Comparison of ENCODE assay signal across 32 cellular contexts in the genomic region with DNA sequence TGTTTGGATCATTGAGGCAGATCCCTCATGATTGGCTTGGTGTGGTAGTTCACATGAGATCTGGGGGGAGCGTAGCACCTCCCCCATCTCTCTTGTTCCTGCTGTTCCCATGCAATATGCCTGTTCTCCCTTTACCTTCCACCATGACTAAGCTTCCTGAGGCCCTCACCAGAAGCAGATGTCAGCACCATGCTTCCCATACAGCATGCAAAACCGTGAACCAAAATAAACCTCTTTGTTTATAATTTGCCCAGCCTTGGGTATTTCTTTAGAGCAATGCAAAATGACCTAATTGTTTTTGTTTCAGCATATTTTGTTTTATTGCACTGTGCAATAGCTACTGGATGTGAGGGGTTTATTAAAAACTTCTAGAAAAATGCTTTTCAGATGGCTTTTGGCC. TPM values are rescaled to one million over a fixed set of nuclear protein-coding genes. Genes with fewer than 3 reads are reported as not detected.
DNase-seq lines count a peak whose midpoint lies in the region; ATAC-seq, FAIRE-seq and TF ChIP-seq lines count a peak whose summit lies in the region.
"Had no signal": no experiment of that assay in that cellular context is flagged by ENCODE, and none has a peak within 500 bp of the region (broad histone marks: within the 10 kb centered on the region; RNA-seq: fewer than 3 reads in every experiment).

No MANE protein-coding gene starts in this region.

- H3K9ac ChIP-seq in endothelial cell of umbilical vein (replicated peaks; ENCODE audit: extremely low read depth, insufficient read depth, low read length) = no peak overlapping the region
- H3K9ac ChIP-seq in mesendoderm (ENCODE audit: low read length) = no peak overlapping the region

- CTCF ChIA-PET in endothelial cell of umbilical vein (lab: Charles Lee) = interaction anchor here (1.3 kb wide), 1 partner anchor 29 kb away, joined by 3 read pairs; no protein-coding TSS in a partner anchor
- CTCF ChIA-PET in MCF 10A (lab: Yijun Ruan, JAX) = interaction anchor here (0.5 to 1.7 kb wide), 5 partner anchors 33 to 611 kb away, joined by 3 to 4 read pairs (median 3); no protein-coding TSS in a partner anchor

- H3K56ac ChIP-seq in mesendoderm (ENCODE audit: low read length) = no peak overlapping the region

- no peak overlapping the region for H2AK5ac ChIP-seq in mesendoderm (ENCODE audit: low read length)

- DNase-seq in DMS 273 (lab: John Stamatoyannopoulos, UW; ENCODE audit: unreplicated experiment) (peak; percentile 31), DMS 273 treated with DMSO at 0.1 percent for 48 hours (lab: John Stamatoyannopoulos, UW) (no peak), SJSA1 (ENCODE audit: low read depth in 1 of 2, low spot score in 2 of 2) (peak in 1 of 2 experiments; percentile 20), endothelial cell of umbilical vein (ENCODE audit: low read depth, low spot score) (peak; percentile 29), mesendoderm (peak; percentile 10), MCF 10A (ENCODE audit: unreplicated experiment) (no peak), frontal cortex (ENCODE audit: low spot score in 2 of 2) (no peak)
- DNase-seq: activated CD4-positive, alpha-beta T cell treated with anti-CD3 and anti-CD28 coated beads for 36 hours; activated CD8-positive, alpha-beta T cell treated with anti-CD3 and anti-CD28 coated beads, Interleukin-2, amount 10 ng/mL, durations not matched to agents 7 days and 5 days; activated naive CD4-positive, alpha-beta T cell treated with anti-CD3 and anti-CD28 coated beads for 36 hours; adrenal gland; body of pancreas; C1 segment of cervical spinal cord; cerebellar nuclear complex; DMS79; islet precursor cell; KBM-7; left lung; MM.1S; NCI-H2029; NCI-H524 treated with DMSO at 0.1 percent for 48 hours; PC-9; posterior cingulate gyrus; right cardiac atrium; stimulated activated CD8-positive, alpha-beta memory T cell treated with anti-CD3 and anti-CD28 coated beads, Interleukin-4, amount 100 ng/mL, for 48 hours; testis had no signal

- no peaks in the 10 kb centered on the region for H3K9me3 ChIP-seq in SJSA1 (replicated peaks)
- H3K9me3 ChIP-seq in endothelial cell of umbilical vein (replicated peaks; ENCODE audit: control insufficient read depth, insufficient read depth, low read length) = no peaks in the 10 kb centered on the region
- H3K9me3 ChIP-seq: adrenal gland, body of pancreas, left lung, neutrophil, testis had no signal

- intact Hi-C loops in endothelial cell of umbilical vein (cut with micrococcal nuclease) (loop anchor here (10.0 kb wide), 1 partner anchor 582 kb away; no protein-coding TSS in a partner anchor), MCF 10A (cut with micrococcal nuclease) (loop anchor here (10.0 kb wide), 1 partner anchor 612 kb away; no protein-coding TSS in a partner anchor)

- no peak for TF ChIP-seq POLR2A in endothelial cell of umbilical vein (IDR thresholded peaks at IDR 0.05; ENCODE audit: low read depth, low read length)

- H3K4ac ChIP-seq in mesendoderm (ENCODE audit: low read depth, low read length) = no peak overlapping the region

- H3K27me3 Mint-ChIP-seq in MCF 10A (ENCODE audit: insufficient read depth, unreplicated experiment) = no peaks in the 10 kb centered on the region
- H3K27me3 Mint-ChIP-seq: activated CD4-positive, alpha-beta T cell treated with anti-CD3 and anti-CD28 coated beads for 36 hours; stimulated activated naive CD8-positive, alpha-beta T cell treated with anti-CD3 and anti-CD28 coated beads, Interleukin-15, Interleukin-2, amounts not matched to agents 100 ng/mL and 50 ng/mL, for 24 hours had no signal

- no peaks in the 10 kb centered on the region for H3K79me2 ChIP-seq in endothelial cell of umbilical vein (ENCODE audit: control insufficient read depth, insufficient read depth, low read length)
- no peaks in the 10 kb centered on the region for H3K79me2 ChIP-seq in mesendoderm (ENCODE audit: control insufficient read depth, insufficient read depth, low read length)

- TF ChIP-seq CTCF in endothelial cell of umbilical vein (IDR thresholded peaks at IDR 0.05; ENCODE audit: extremely low read depth in 1 of 2, insufficient read depth in 1 of 2, low read depth in 1 of 2, low read length in 2 of 2) (no peak), MCF 10A (IDR thresholded peaks at IDR 0.05; ENCODE audit: unreplicated experiment) (no peak)

- BruUV-seq in endothelial cell of umbilical vein (replicated peaks; lab: Mats Ljungman, UMichigan) = no TSS peak
- BruUV-seq in MCF 10A (replicated peaks; lab: Mats Ljungman, UMichigan) = no TSS peak

- peaks cover 10% of the 10 kb centered on the region for H3K36me3 ChIP-seq in SJSA1
- peaks cover 0 to 3% of the 10 kb centered on the region in 2 experiments for H3K36me3 ChIP-seq in endothelial cell of umbilical vein (ENCODE audit: control insufficient read depth in 2 of 2, extremely low read depth in 1 of 2, insufficient read depth in 2 of 2, low read length in 2 of 2)
- no peaks in the 10 kb centered on the region for H3K36me3 ChIP-seq in mesendoderm (ENCODE audit: control insufficient read depth, insufficient read depth, low read length)
- H3K36me3 ChIP-seq: adrenal gland, neutrophil had no signal

- H3K27me3 ChIP-seq in SJSA1 (replicated peaks) = no peaks in the 10 kb centered on the region
- H3K27me3 ChIP-seq in endothelial cell of umbilical vein (ENCODE audit: control insufficient read depth in 2 of 2, insufficient read depth in 2 of 2, low read length in 2 of 2) = no peaks in the 10 kb centered on the region
- no peaks in the 10 kb centered on the region for H3K27me3 ChIP-seq in mesendoderm (ENCODE audit: insufficient read depth, low read length, poor library complexity)
- H3K27me3 ChIP-seq: adrenal gland, body of pancreas, left lung, neutrophil, testis had no signal

- H4K20me1 ChIP-seq in endothelial cell of umbilical vein (replicated peaks; ENCODE audit: control insufficient read depth, extremely low read depth, insufficient read depth, low read length) = no peaks in the 10 kb centered on the region

- dilution Hi-C loops in endothelial cell of umbilical vein (cut with MboI; ENCODE audit: extremely low pct_ligation_motif_present, low sequenced_read_pairs) = no loop called here

- no peak overlapping the region for H3K27ac Mint-ChIP-seq in MCF 10A (ENCODE audit: low read depth, unreplicated experiment)
- H3K27ac Mint-ChIP-seq: activated CD4-positive, alpha-beta T cell treated with anti-CD3 and anti-CD28 coated beads for 36 hours; activated CD8-positive, alpha-beta T cell treated with anti-CD3 and anti-CD28 coated beads, Interleukin-2, amount 10 ng/mL, durations not matched to agents 7 days and 5 days; activated naive CD4-positive, alpha-beta T cell treated with anti-CD3 and anti-CD28 coated beads for 36 hours; stimulated activated naive CD8-positive, alpha-beta T cell treated with anti-CD3 and anti-CD28 coated beads, Interleukin-15, Interleukin-2, amounts not matched to agents 100 ng/mL and 50 ng/mL, for 24 hours had no signal

- no peak overlapping the region for H3K18ac ChIP-seq in mesendoderm (ENCODE audit: low read length)

- no peak overlapping the region for H3K23ac ChIP-seq in mesendoderm (ENCODE audit: low read length)

- no peak overlapping the region for H3K4me3 Mint-ChIP-seq in MCF 10A (ENCODE audit: unreplicated experiment)
- H3K4me3 Mint-ChIP-seq: activated CD4-positive, alpha-beta T cell treated with anti-CD3 and anti-CD28 coated beads for 36 hours; activated CD8-positive, alpha-beta T cell treated with anti-CD3 and anti-CD28 coated beads, Interleukin-2, amount 10 ng/mL, durations not matched to agents 7 days and 5 days; activated naive CD4-positive, alpha-beta T cell treated with anti-CD3 and anti-CD28 coated beads for 36 hours; stimulated activated naive CD8-positive, alpha-beta T cell treated with anti-CD3 and anti-CD28 coated beads, Interleukin-15, Interleukin-2, amounts not matched to agents 100 ng/mL and 50 ng/mL, for 24 hours had no signal

- H3K27ac ChIP-seq in SJSA1 (0 out of 2 replicates have a peak overlapping the region, but pooled peaks have one; percentile 20), endothelial cell of umbilical vein (ENCODE audit: insufficient read depth, low read depth, low read length) (no peak overlapping the region), mesendoderm (ENCODE audit: low read depth, low read length) (no peak overlapping the region)
- H3K27ac ChIP-seq: 22Rv1, adrenal gland, body of pancreas, left lung, neutrophil, PC-9, testis had no signal

- H3K36me3 Mint-ChIP-seq in MCF 10A (ENCODE audit: insufficient read depth, unreplicated experiment) = no peaks in the 10 kb centered on the region

- no peak overlapping the region for H3K4me3 ChIP-seq in SJSA1
- no peak overlapping the region for H3K4me3 ChIP-seq in endothelial cell of umbilical vein (replicated peaks in 1 of 3; ENCODE audit: insufficient read depth in 1 of 3, low read depth in 1 of 3, low read length in 3 of 3)
- H3K4me3 ChIP-seq in mesendoderm (ENCODE audit: low read length) = no peak overlapping the region
- H3K4me3 ChIP-seq: adrenal gland, body of pancreas, left lung, PC-9, testis had no signal

- H3K4me2 ChIP-seq in endothelial cell of umbilical vein (ENCODE audit: insufficient read depth, low read length) (no peak overlapping the region), mesendoderm (ENCODE audit: low read length) (no peak overlapping the region)
- H3K4me2 ChIP-seq: PC-9 had no signal

- POLR2A ChIA-PET in endothelial cell of umbilical vein (lab: Charles Lee) = no interaction called here
- POLR2A ChIA-PET in MCF 10A (lab: Yijun Ruan, JAX) = interaction anchor here (1.0 kb wide), 1 partner anchor 676 kb away, joined by 3 read pairs; no protein-coding TSS in a partner anchor

- no peak overlapping the region for H2BK15ac ChIP-seq in mesendoderm (replicated peaks; ENCODE audit: low read depth)

- no peak overlapping the region for H2BK120ac ChIP-seq in mesendoderm (ENCODE audit: low read depth, low read length)

- no peaks in the 10 kb centered on the region for H3K9me1 ChIP-seq in endothelial cell of umbilical vein (replicated peaks; ENCODE audit: control insufficient read depth, extremely low read depth, insufficient read depth, low read length)

- H3K9me3 Mint-ChIP-seq in MCF 10A (ENCODE audit: unreplicated experiment) = no peaks in the 10 kb centered on the region
- H3K9me3 Mint-ChIP-seq: activated naive CD4-positive, alpha-beta T cell treated with anti-CD3 and anti-CD28 coated beads for 36 hours; stimulated activated naive CD8-positive, alpha-beta T cell treated with anti-CD3 and anti-CD28 coated beads, Interleukin-15, Interleukin-2, amounts not matched to agents 100 ng/mL and 50 ng/mL, for 24 hours had no signal

- H3K79me1 ChIP-seq in mesendoderm (ENCODE audit: low read length) = no peaks in the 10 kb centered on the region

- FAIRE-seq in endothelial cell of umbilical vein (lab: Jason Lieb, UNC) (no peak), frontal cortex (lab: Jason Lieb, UNC) (no peak)
- FAIRE-seq: H1 had no signal

- H3K4me1 Mint-ChIP-seq in MCF 10A (ENCODE audit: insufficient read depth, unreplicated experiment) = peaks cover 5% of the 10 kb centered on the region

- H2BK5ac ChIP-seq in mesendoderm (ENCODE audit: low read length) = no peak overlapping the region

- WGBS in mesendoderm (ENCODE audit: extremely low coverage, insufficient coverage, low lambda C conversion rate) = no CpG with 5 or more reads among the region's 2 CpGs

- no peak overlapping the region for H4K5ac ChIP-seq in mesendoderm (ENCODE audit: low read length)

- H4K8ac ChIP-seq in mesendoderm (ENCODE audit: low read depth, low read length) = no peak overlapping the region

- no peak for ATAC-seq in HG02642 (IDR thresholded peaks at IDR 0.05; ENCODE audit: poor library complexity, unreplicated experiment)
- ATAC-seq: activated CD4-positive, alpha-beta T cell treated with anti-CD3 and anti-CD28 coated beads for 36 hours; activated CD8-positive, alpha-beta T cell treated with anti-CD3 and anti-CD28 coated beads, Interleukin-2, amount 10 ng/mL, durations not matched to agents 7 days and 5 days; body of pancreas; left lung; right cardiac atrium; Right ventricle myocardium inferior had no signal

- H3K4me1 ChIP-seq in SJSA1 (replicated peaks) (peaks cover 8% of the 10 kb centered on the region), endothelial cell of umbilical vein (ENCODE audit: control insufficient read depth, extremely low read depth, insufficient read depth, low read length) (peaks cover 4% of the 10 kb centered on the region), mesendoderm (ENCODE audit: control insufficient read depth, low read depth, low read length) (no peaks in the 10 kb centered on the region)
- H3K4me1 ChIP-seq: adrenal gland, body of pancreas, testis had no signal

- H2AFZ ChIP-seq in endothelial cell of umbilical vein (ENCODE audit: low read depth, low read length) = no peak overlapping the region
- H2AFZ ChIP-seq: PC-9 had no signal

RNA-seq across cellular contexts. Expression of gene CHST2, which starts 56.6 kb away (rescaled TPM):
- 6.4 and 9.2 TPM in 2 replicates for total RNA-seq in SJSA1 (2014; rRNA removed; shearing (Covaris generic))
- total RNA-seq in endothelial cell of umbilical vein (2.5 and 6.5 TPM in 2 replicates), MCF 10A (2022) (2.3 and 2.6 TPM in 2 replicates), frontal cortex (44.4 TPM)
- 4.3 and 5.2 TPM in 2 replicates for polyA plus RNA-seq in endothelial cell of umbilical vein
- polyA plus RNA-seq in endothelial cell of umbilical vein (2011; cell fraction: cytosol; rRNA removed) = 2.4 and 3.8 TPM in 2 replicates
- polyA plus RNA-seq in endothelial cell of umbilical vein (2011; cell fraction: nucleus; rRNA removed) = 2.0 and 2.8 TPM in 2 replicates
- 9.8 and 10.6 TPM in 2 replicates for polyA plus RNA-seq in endothelial cell of umbilical vein (2012)
- polyA minus RNA-seq in endothelial cell of umbilical vein = 3.1 and 3.8 TPM in 2 replicates
- not detected for polyA minus RNA-seq in endothelial cell of umbilical vein (2011; cell fraction: cytosol; rRNA and poly(A)+ RNA removed)
- polyA minus RNA-seq in endothelial cell of umbilical vein (2011; cell fraction: nucleus; rRNA and poly(A)+ RNA removed) = 1.4 and 3.0 TPM in 2 replicates
- polyA plus RNA-seq in mesendoderm (2013, experiment 1 of 2) = 25.6 TPM
- polyA plus RNA-seq in mesendoderm (2013, experiment 2 of 2) = 26.4 TPM

Comparison
In these comparisons a context has a peak if more than half of its experiments do, and no peak if none do; other contexts are left out.
1. DNase-seq: peak in DMS 273 (single experiment), endothelial cell of umbilical vein (single experiment) and mesendoderm (single experiment); none in DMS 273 treated with DMSO at 0.1 percent for 48 hours (single experiment), MCF 10A (single experiment) and frontal cortex (0 of 2).